28 cellular contexts compared by ENCODE assay signal in genomic region chrX:132452911-132453550, GRCh38.
"Had no signal": no experiment of that assay in that cellular context is flagged by ENCODE, and none has a peak within 500 bp of the region (broad histone marks: within the 10 kb centered on the region; RNA-seq: fewer than 3 reads in every experiment).

No MANE protein-coding gene starts in this region.

- DNase-seq: activated CD4-positive, alpha-beta T cell treated with anti-CD3 and anti-CD28 coated beads, Interleukin-2, amount 10 ng/mL, durations not matched to agents 7 days and 5 days; activated CD4-positive, alpha-beta T cell treated with anti-CD3 and anti-CD28 coated beads, Interleukin-2, amount 50 U/mL, for 48 hours; activated CD8-positive, alpha-beta T cell treated with anti-CD3 and anti-CD28 coated beads, Interleukin-2, amount 10 ng/mL, durations not matched to agents 7 days and 5 days; activated gamma-delta T cell; activated naive CD4-positive, alpha-beta T cell treated with Interleukin-2 at 50 U/mL for 16 hours; activated naive CD8-positive, alpha-beta T cell treated with anti-CD3 and anti-CD28 coated beads, Interleukin-2, amount 10 ng/mL, durations not matched to agents 7 days and 5 days; activated T-cell treated with anti-CD3 and anti-CD28 coated beads, Interleukin-2, amount 50 U/mL, for 24 hours; caudate nucleus; cerebellar nuclear complex; NCI-H1092 treated with DMSO at 0.1 percent for 48 hours; NCI-H1417; NCI-H146; NCI-H187; NCI-H2029 treated with DMSO at 0.1 percent for 48 hours; NCI-H2107; NCI-H2171; NCI-H226; NCI-H526; NCI-H748 treated with DMSO at 0.1 percent for 48 hours; NK-92 treated with Interleukin-12 subunit alpha and Interleukin-12 subunit beta, amount 100 ng/mL, for 24 hours; Right ventricle myocardium superior; SW 1271; T-helper 1 cell; T1000; WERI-Rb-1 had no signal

- H3K4me1 Mint-ChIP-seq: activated CD4-positive, alpha-beta T cell treated with anti-CD3 and anti-CD28 coated beads, Interleukin-2, amount 10 ng/mL, durations not matched to agents 7 days and 5 days; activated naive CD4-positive, alpha-beta T cell treated with anti-CD3 and anti-CD28 coated beads, Interleukin-2, amount 50 U/mL, for 24 hours; activated naive CD8-positive, alpha-beta T cell treated with anti-CD3 and anti-CD28 coated beads, Interleukin-2, amount 10 ng/mL, durations not matched to agents 7 days and 5 days; brain had no signal

- H3K4me3 Mint-ChIP-seq: activated CD4-positive, alpha-beta T cell treated with anti-CD3 and anti-CD28 coated beads, Interleukin-2, amount 10 ng/mL, durations not matched to agents 7 days and 5 days; activated CD8-positive, alpha-beta T cell treated with anti-CD3 and anti-CD28 coated beads, Interleukin-2, amount 10 ng/mL, durations not matched to agents 7 days and 5 days; activated naive CD4-positive, alpha-beta T cell treated with anti-CD3 and anti-CD28 coated beads, Interleukin-2, amount 50 U/mL, for 24 hours; activated naive CD8-positive, alpha-beta T cell treated with anti-CD3 and anti-CD28 coated beads, Interleukin-2, amount 10 ng/mL, durations not matched to agents 7 days and 5 days; activated T-cell treated with anti-CD3 and anti-CD28 coated beads, Interleukin-2, amount 50 U/mL, for 24 hours; brain had no signal

- H3K36me3 ChIP-seq: WERI-Rb-1 had no signal

- H3K27ac Mint-ChIP-seq: activated CD4-positive, alpha-beta T cell treated with anti-CD3 and anti-CD28 coated beads, Interleukin-2, amount 10 ng/mL, durations not matched to agents 7 days and 5 days; activated CD8-positive, alpha-beta T cell treated with anti-CD3 and anti-CD28 coated beads, Interleukin-2, amount 10 ng/mL, durations not matched to agents 7 days and 5 days; activated naive CD4-positive, alpha-beta T cell treated with anti-CD3 and anti-CD28 coated beads, Interleukin-2, amount 50 U/mL, for 24 hours; activated naive CD8-positive, alpha-beta T cell treated with anti-CD3 and anti-CD28 coated beads, Interleukin-2, amount 10 ng/mL, durations not matched to agents 7 days and 5 days; activated T-cell treated with anti-CD3 and anti-CD28 coated beads, Interleukin-2, amount 50 U/mL, for 24 hours; activated T-helper 2 cell treated with anti-CD3 and anti-CD28 coated beads, Interferon-gamma antibody, Interleukin-2, Interleukin-4, amounts not matched to agents 10 μg/mL and 5 μg/mL and 100 μg/mL, durations not matched to agents 14 hours and 24 hours and 36 hours; brain had no signal

- H3K9me3 Mint-ChIP-seq: activated naive CD4-positive, alpha-beta T cell treated with anti-CD3 and anti-CD28 coated beads, Interleukin-2, amount 50 U/mL, for 24 hours; activated T-cell treated with anti-CD3 and anti-CD28 coated beads, Interleukin-2, amount 50 U/mL, for 24 hours had no signal

- H3K27me3 Mint-ChIP-seq: activated CD4-positive, alpha-beta T cell treated with anti-CD3 and anti-CD28 coated beads, Interleukin-2, amount 10 ng/mL, durations not matched to agents 7 days and 5 days; activated naive CD4-positive, alpha-beta T cell treated with anti-CD3 and anti-CD28 coated beads, Interleukin-2, amount 50 U/mL, for 24 hours; activated naive CD8-positive, alpha-beta T cell treated with anti-CD3 and anti-CD28 coated beads, Interleukin-2, amount 10 ng/mL, durations not matched to agents 7 days and 5 days had no signal

- H3K27ac ChIP-seq: WERI-Rb-1 had no signal
